In genomic region chr15:62847900-62848489, GRCh38 we compare ENCODE assay signal across 10 cellular contexts.
DNase-seq lines count a peak whose midpoint lies in the region; ATAC-seq, FAIRE-seq and TF ChIP-seq lines count a peak whose summit lies in the region.
"Had no signal": no experiment of that assay in that cellular context is flagged by ENCODE, and none has a peak within 500 bp of the region (broad histone marks: within the 10 kb centered on the region; RNA-seq: fewer than 3 reads in every experiment).

No MANE protein-coding gene starts in this region.

- peaks cover 14 to 34% of the 10 kb centered on the region in 2 experiments for H3K4me1 ChIP-seq in SK-N-SH (ENCODE audit: control insufficient read depth in 1 of 2, insufficient read depth in 2 of 2, low read depth in 1 of 2, low read length in 1 of 2)

- H4K20me1 ChIP-seq in SK-N-SH (ENCODE audit: insufficient read depth) = no peaks in the 10 kb centered on the region

- peak; percentile 74 for TF ChIP-seq RAD21 in SK-N-SH (IDR thresholded peaks at IDR 0.05; ENCODE audit: low read length)

- H3K9me2 ChIP-seq in SK-N-SH = no peaks in the 10 kb centered on the region

- peaks cover 3% of the 10 kb centered on the region; the same call in 1 of the 2 replicates for H3K79me2 ChIP-seq in SK-N-SH (ENCODE audit: insufficient read depth)

- H3K9ac ChIP-seq in SK-N-SH = no peak overlapping the region

- peaks cover 83% of the 10 kb centered on the region for H3K4me1 Mint-ChIP-seq in HFFc6 (ENCODE audit: low read depth)
- H3K4me1 Mint-ChIP-seq: IgD-negative memory B cell; naive thymus-derived CD4-positive, alpha-beta T cell had no signal

- H3K36me3 Mint-ChIP-seq in HFFc6 (ENCODE audit: low read depth) = peaks cover 6% of the 10 kb centered on the region
- H3K36me3 Mint-ChIP-seq: IgD-negative memory B cell; naive thymus-derived CD4-positive, alpha-beta T cell had no signal

- peaks cover 34% of the 10 kb centered on the region for H3F3A ChIP-seq in SK-N-SH (replicated peaks; ENCODE audit: insufficient read depth)

- H3K27me3 Mint-ChIP-seq in HFFc6 (ENCODE audit: insufficient read depth) = no peaks in the 10 kb centered on the region; the same call in 1 of the 2 replicates

- no peak for ATAC-seq in HG02642 (IDR thresholded peaks at IDR 0.05; ENCODE audit: poor library complexity, unreplicated experiment)
- ATAC-seq: naive thymus-derived CD4-positive, alpha-beta T cell had no signal

- H3K9me3 Mint-ChIP-seq in HFFc6 = no peaks in the 10 kb centered on the region
- H3K9me3 Mint-ChIP-seq: IgD-negative memory B cell had no signal

- H3K4me2 ChIP-seq in SK-N-SH = no peak overlapping the region

- no peak for FAIRE-seq in bronchial epithelial cell (lab: Jason Lieb, UNC)

- peak; percentile 60 for DNase-seq in CD1c-positive myeloid dendritic cell (ENCODE audit: extremely low spot score)
- DNase-seq in HFFc6 = peak; percentile 40
- peak; percentile 62 for DNase-seq in SK-N-SH
- peak; percentile 40 for DNase-seq in bronchial epithelial cell (ENCODE audit: low read depth)
- DNase-seq in kidney tubule cell (ENCODE audit: low spot score) = peak; percentile 83
- peak; percentile 6 for DNase-seq in stimulated activated CD8-positive, alpha-beta memory T cell treated with anti-CD3 and anti-CD28 coated beads, Interleukin-15, amount 100 ng/mL, for 24 hours (ENCODE audit: low read depth)
- DNase-seq in NK-92 (lab: John Stamatoyannopoulos, UW; ENCODE audit: unreplicated experiment) = no peak

- WGBS in SK-N-SH (ENCODE audit: low lambda C conversion rate) = 66% methylated on average over 5 of the region's 7 CpGs

- TF ChIP-seq CTCF in HFFc6 (IDR thresholded peaks at IDR 0.05) = peak; percentile 82
- TF ChIP-seq CTCF in SK-N-SH (IDR thresholded peaks at IDR 0.05) = peak; percentile 67
- TF ChIP-seq CTCF in bronchial epithelial cell (IDR thresholded peaks at IDR 0.05; ENCODE audit: insufficient read depth, low read length, severe bottlenecking) = peak; percentile 54

- no peak for TF ChIP-seq EP300 in SK-N-SH (IDR thresholded peaks at IDR 0.05; ENCODE audit: borderline replicate concordance in 1 of 2, low read depth in 1 of 2, low read length in 1 of 2)

- peak overlapping the region in 1 of 2 experiments; percentile 91; a peak in 2 of 4 replicates for H3K27ac ChIP-seq in SK-N-SH (ENCODE audit: low read depth in 2 of 2, low read length in 1 of 2)

- CTCF ChIA-PET in SK-N-SH (lab: Yijun Ruan, JAX) = interaction anchor here (0.6 to 3.9 kb wide), 17 partner anchors 8 to 245 kb away, joined by 3 to 22 read pairs (median 4); no protein-coding TSS in a partner anchor

- H3K27me3 ChIP-seq in SK-N-SH (ENCODE audit: insufficient read depth) (no peaks in the 10 kb centered on the region), bronchial epithelial cell (ENCODE audit: control insufficient read depth, insufficient read depth, low read length) (no peaks in the 10 kb centered on the region)

- no peak overlapping the region for H3K4me3 Mint-ChIP-seq in HFFc6
- H3K4me3 Mint-ChIP-seq: IgD-negative memory B cell; naive thymus-derived CD4-positive, alpha-beta T cell had no signal

- H3K4me3 ChIP-seq in SK-N-SH (ENCODE audit: low read depth in 2 of 2, low read length in 1 of 2) (no peak overlapping the region), bronchial epithelial cell (ENCODE audit: low read depth, low read length) (no peak overlapping the region)

- H3K9me3 ChIP-seq in SK-N-SH = no peaks in the 10 kb centered on the region

- H3K27ac Mint-ChIP-seq in HFFc6 = peak overlapping the region; percentile 59; the same call in 1 of the 2 replicates

- H3K36me3 ChIP-seq in SK-N-SH (replicated peaks in 1 of 2; ENCODE audit: control insufficient read depth in 1 of 2, insufficient read depth in 2 of 2, low read length in 1 of 2) (peaks cover 0 to 5% of the 10 kb centered on the region in 2 experiments), bronchial epithelial cell (ENCODE audit: control insufficient read depth, insufficient read depth, low read length) (no peaks in the 10 kb centered on the region)

- POLR2A ChIA-PET in SK-N-SH (lab: Yijun Ruan, JAX) = no interaction called here

- no peak overlapping the region for H2AFZ ChIP-seq in SK-N-SH (ENCODE audit: low read depth)

TF ChIP-seq in SK-N-SH, 30 proteins besides CTCF, POLR2A, EP300 and RAD21:
- TF ChIP-seq TCF12 (IDR thresholded peaks at IDR 0.05) (no peak), REST (IDR thresholded peaks at IDR 0.05; ENCODE audit: low read depth, low read length) (no peak), SMC3 (IDR thresholded peaks at IDR 0.05; ENCODE audit: low read depth, low read length) (peak; percentile 57)
